1 cellular context compared by ENCODE assay signal in genomic region chrX:16870861-16871584, GRCh38.
TF ChIP-seq lines count a peak whose summit lies in the region.

No MANE protein-coding gene starts in this region.

TF ChIP-seq in HepG2, 621 proteins besides CTCF, POLR2A, EP300 and RAD21 (continued from another document):
- no peak for TF ChIP-seq NR2F1 (CRISPR knock-in tag; IDR thresholded peaks at IDR 0.05)
- peak; percentile 53 for TF ChIP-seq ZFY (CRISPR knock-in tag; IDR thresholded peaks at IDR 0.05)
- TF ChIP-seq ZFX (CRISPR knock-in tag; IDR thresholded peaks at IDR 0.05; ENCODE audit: low read depth), result peak; percentile 69
- peak; percentile 22; the same call in 1 of the 2 replicates for TF ChIP-seq ZBTB7A (CRISPR knock-in tag; IDR thresholded peaks at IDR 0.05)
- TF ChIP-seq CBX2 (IDR thresholded peaks at IDR 0.05; ENCODE audit: low read depth, low read length), result 0 out of 2 replicates have a peak, but pooled peaks have one; percentile 0
- no peak for TF ChIP-seq CBX2 (CRISPR knock-in tag; IDR thresholded peaks at IDR 0.05; ENCODE audit: low read depth)
